7 cellular contexts compared by ENCODE assay signal in genomic region chr22:17213976-17214375, GRCh38. TPM values are rescaled to one million over a fixed set of nuclear protein-coding genes. Genes with fewer than 3 reads are reported as not detected.
DNase-seq lines count a peak whose midpoint lies in the region; ATAC-seq and TF ChIP-seq lines count a peak whose summit lies in the region.

No MANE protein-coding gene starts in this region.

- POLR2A ChIA-PET in PC-3 (lab: Charles Lee; ENCODE audit: unreplicated experiment): no interaction called here

- H2AFZ ChIP-seq in PC-3 (ENCODE audit: low read length): no peak overlapping the region

- H4K20me1 ChIP-seq in PC-3 (ENCODE audit: low read length): no peaks in the 10 kb centered on the region

- H3K27me3 ChIP-seq in PC-3 (ENCODE audit: low read length): peaks cover 3% of the 10 kb centered on the region; the same call in 1 of the 2 replicates
- no peaks in the 10 kb centered on the region for H3K27me3 ChIP-seq in adrenal gland
- no peaks in the 10 kb centered on the region for H3K27me3 ChIP-seq in left lung
- no peaks in the 10 kb centered on the region for H3K27me3 ChIP-seq in testis

- WGBS in adrenal gland, 4 donors: 50 to 67% (median 57%) methylated on average over 7 of the region's 7 CpGs
- WGBS in testis, 2 donors: 56 to 66% methylated on average over 7 of the region's 7 CpGs

- CTCF ChIA-PET in PC-3 (lab: Charles Lee): no interaction called here

- H3K4me2 ChIP-seq in PC-3 (ENCODE audit: low read length): no peak overlapping the region

- H3K36me3 ChIP-seq in PC-3 (ENCODE audit: low read depth, low read length): no peaks in the 10 kb centered on the region
- no peaks in the 10 kb centered on the region for H3K36me3 ChIP-seq in adrenal gland (replicated peaks in 1 of 2)
- H3K36me3 ChIP-seq in left lung: no peaks in the 10 kb centered on the region
- H3K36me3 ChIP-seq in testis (ENCODE audit: low read depth, missing control alignments): no peaks in the 10 kb centered on the region

- intact Hi-C loops in PC-3 (cut with micrococcal nuclease): loop anchor here (10.0 kb wide), 1 partner anchor 151 kb away; the partner anchor contains the start of gene CECR2
- intact Hi-C loops in adrenal gland (cut with DNase I): no loop called here
- intact Hi-C loops in left lung (cut with DNase I): no loop called here
- intact Hi-C loops in testis (cut with DNase I; ENCODE audit: low total_unique reads): no loop called here

- TF ChIP-seq CTCF in GM20000 (IDR thresholded peaks at IDR 0.05; ENCODE audit: extremely low read depth, missing control alignments) (peak; percentile 41), PC-3 (conservative IDR thresholded peaks at IDR 0.05; ENCODE audit: low read depth, low read length) (peak; percentile 26; the same call in 1 of the 2 replicates), adrenal gland (IDR thresholded peaks at IDR 0.05) (peak in 4 of 6 experiments; percentile 22 to 38 (median 34)), left lung (IDR thresholded peaks at IDR 0.05) (peak; percentile 22 to 27), testis (IDR thresholded peaks at IDR 0.05) (peak in 1 of 3 experiments; percentile 16)

- DNase-seq in GM20000 (ENCODE audit: low spot score): no peak
- peak; percentile 19 for DNase-seq in PC-3
- peak; percentile 38 to 68 (median 50) for DNase-seq in adrenal gland
- DNase-seq in left lung: peak; percentile 60 to 67
- DNase-seq in testis: peak; percentile 23

- H3K9me3 ChIP-seq in PC-3 (ENCODE audit: low read length) (no peaks in the 10 kb centered on the region), adrenal gland (replicated peaks in 1 of 3) (no peaks in the 10 kb centered on the region), left lung (no peaks in the 10 kb centered on the region), testis (no peaks in the 10 kb centered on the region)

- no TSS peak for BruUV-seq in PC-3 (replicated peaks; lab: Mats Ljungman, UMichigan)

- no peak overlapping the region for H3K4me3 ChIP-seq in PC-3 (ENCODE audit: low read length)
- H3K4me3 ChIP-seq in adrenal gland: no peak overlapping the region
- H3K4me3 ChIP-seq in left lung: no peak overlapping the region
- no peak overlapping the region for H3K4me3 ChIP-seq in testis

- H3K9ac ChIP-seq in PC-3 (ENCODE audit: low read length): no peak overlapping the region

- no peaks in the 10 kb centered on the region for H3K4me1 ChIP-seq in PC-3 (ENCODE audit: insufficient read depth, low read length)
- no peaks in the 10 kb centered on the region for H3K4me1 ChIP-seq in adrenal gland (replicated peaks in 1 of 2)
- H3K4me1 ChIP-seq in left lung: peaks cover 0 to 39% of the 10 kb centered on the region in 2 donors
- H3K4me1 ChIP-seq in testis: no peaks in the 10 kb centered on the region

- TF ChIP-seq POLR2A in adrenal gland (IDR thresholded peaks at IDR 0.05) (no peak), testis (IDR thresholded peaks at IDR 0.05) (no peak)

- no peaks in the 10 kb centered on the region for H3K79me2 ChIP-seq in PC-3 (ENCODE audit: low read length)

- H3K27ac ChIP-seq in PC-3 (ENCODE audit: low read length): no peak overlapping the region
- no peak overlapping the region for H3K27ac ChIP-seq in adrenal gland
- no peak overlapping the region for H3K27ac ChIP-seq in left lung
- H3K27ac ChIP-seq in testis: no peak overlapping the region

- H3K9me2 ChIP-seq in PC-3 (replicated peaks; ENCODE audit: low read length): no peaks in the 10 kb centered on the region

- ATAC-seq in PC-3 (no peak), left lung (peak; percentile 81), HG03175 (IDR thresholded peaks at IDR 0.05; ENCODE audit: unreplicated experiment) (no peak), HG03439 (IDR thresholded peaks at IDR 0.05; ENCODE audit: unreplicated experiment) (no peak)

- H3F3A ChIP-seq in PC-3 (ENCODE audit: low read length, unreplicated experiment): no peaks in the 10 kb centered on the region

RNA-seq across cellular contexts. Expression of gene ADA2, which starts 5.3 kb away (rescaled TPM):
- total RNA-seq in PC-3 (2014; rRNA removed): not detected in 2 replicates
- total RNA-seq in adrenal gland: 10 to 100 TPM; 11.2 to 58.2 (median 19.7) TPM
- 10 to 100 TPM; 10.7 to 25.6 (median 13.2) TPM for polyA plus RNA-seq in adrenal gland
- total RNA-seq in left lung: 10 to 100 TPM; 34.1 to 46.8 TPM
- total RNA-seq in testis: 10 to 100 TPM; 36.9 to 42.9 TPM
- polyA plus RNA-seq in testis (ENCODE audit: insufficient read depth, low read depth, low replicate concordance): 38.0 TPM

RNA-seq across cellular contexts. Expression of gene HDHD5, which starts 54.9 kb away (rescaled TPM):
- 57.3 and 62.9 TPM in 2 replicates for total RNA-seq in PC-3 (2014; rRNA removed)
- 10 to 100 TPM; 42.6 to 60.8 (median 48.4) TPM for total RNA-seq in adrenal gland
- polyA plus RNA-seq in adrenal gland: 10 to 100 TPM; 21.9 to 26.5 (median 23.6) TPM
- total RNA-seq in left lung: 10 to 100 TPM; 18.1 to 34.2 TPM
- 10 to 100 TPM; 41.5 to 46.3 TPM for total RNA-seq in testis
- 34.0 TPM for polyA plus RNA-seq in testis (ENCODE audit: insufficient read depth, low read depth, low replicate concordance)

Comparison
In these comparisons a context has a peak if more than half of its experiments do, and no peak if none do; other contexts are left out.
1. RNA of gene ADA2, which starts 5.3 kb away (total RNA-seq): 34.1 to 46.8 TPM in left lung, 36.9 to 42.9 TPM in testis and 11.2 to 58.2 TPM in adrenal gland; not detected in PC-3; every median in the first group is over 10 times any median in the second.